Comparison of ENCODE assay signal across 31 cellular contexts in genomic region chr6:122145741-122146240, GRCh38.
"Had no signal": no experiment of that assay in that cellular context is flagged by ENCODE, and none has a peak within 500 bp of the region (broad histone marks: within the 10 kb centered on the region; RNA-seq: fewer than 3 reads in every experiment).

No MANE protein-coding gene starts in this region.

- H3K4me1 Mint-ChIP-seq: immature natural killer cell; memory B cell; naive B cell; stimulated activated memory B cell treated with anti-CD40 and anti-IgM and Interleukin-4, amounts not matched to agents 10 μg/mL and 1 μg/mL and 100 μg/mL, for 72 hours had no signal

- ATAC-seq: esophagus mucosa; left colon; mucosa of descending colon; natural killer cell treated with Interleukin-12 subunit alpha and Interleukin-12 subunit beta and Interleukin-15 and Interleukin-18, amount 100 ng/mL, for 72 hours; pancreas; sciatic nerve; stimulated activated memory B cell treated with anti-CD40 and anti-IgM and Interleukin-4, amounts not matched to agents 10 μg/mL and 1 μg/mL and 100 μg/mL, for 72 hours; stimulated activated naive CD8-positive, alpha-beta T cell treated with anti-CD3 and anti-CD28 coated beads, Interleukin-15, Interleukin-2, amounts not matched to agents 100 U/mL and 50 U/mL, for 24 hours had no signal

- H3K4me1 ChIP-seq: colonic mucosa, left ventricle myocardium inferior, pancreas, testis, tibial artery had no signal

- H3K36me3 Mint-ChIP-seq: immature natural killer cell; memory B cell; mesothelial cell of epicardium; naive B cell; natural killer cell treated with Interleukin-12 subunit alpha and Interleukin-12 subunit beta and Interleukin-15 and Interleukin-18, amount 100 ng/mL, for 72 hours; stimulated activated memory B cell treated with anti-CD40 and anti-IgM and Interleukin-4, amounts not matched to agents 10 μg/mL and 1 μg/mL and 100 μg/mL, for 72 hours; type B pancreatic cell had no signal

- H3K9me3 Mint-ChIP-seq: dendritic cell treated with granulocyte-macrophage colony-stimulating factor and Interleukin-4, amounts not matched to agents 40 ng/mL and 50 ng/mL, for 4 days; endodermal cell; memory B cell; mesothelial cell of epicardium; naive B cell; neural crest cell; stimulated activated memory B cell treated with anti-CD40 and anti-IgM and Interleukin-4, amounts not matched to agents 10 μg/mL and 1 μg/mL and 100 μg/mL, for 72 hours; type B pancreatic cell had no signal

- H3K4me3 Mint-ChIP-seq: dendritic cell treated with granulocyte-macrophage colony-stimulating factor and Interleukin-4, amounts not matched to agents 40 ng/mL and 50 ng/mL, for 4 days; endodermal cell; immature natural killer cell; memory B cell; mesothelial cell of epicardium; naive B cell; natural killer cell treated with Interleukin-12 subunit alpha and Interleukin-12 subunit beta and Interleukin-15 and Interleukin-18, amount 100 ng/mL, for 72 hours; neural crest cell; stimulated activated memory B cell treated with anti-CD40 and anti-IgM and Interleukin-4, amounts not matched to agents 10 μg/mL and 1 μg/mL and 100 μg/mL, for 72 hours; type B pancreatic cell had no signal

- H3K9me3 ChIP-seq: colonic mucosa, left ventricle myocardium inferior, mucosa of descending colon, neutrophil, pancreas, testis, tibial artery had no signal

- DNase-seq: colonic mucosa; effector CD8-positive, alpha-beta T cell; endodermal cell; hypothalamus; immature natural killer cell; islet precursor cell; kidney glomerular epithelial cell; left colon; left ventricle myocardium inferior; mucosa of descending colon; naive B cell; pancreas; stimulated activated CD4-positive, alpha-beta T cell treated with anti-CD3 and anti-CD28 coated beads, Interleukin-2, amount 100 ng/mL, for 24 hours; stimulated activated CD4-positive, alpha-beta T cell treated with anti-CD3 and anti-CD28 coated beads, Interleukin-4, amount 100 ng/mL, for 24 hours; stimulated activated naive CD8-positive, alpha-beta T cell treated with anti-CD3 and anti-CD28 coated beads, Interleukin-15, Interleukin-2, amounts not matched to agents 100 U/mL and 50 U/mL, for 24 hours; substantia nigra; testis; tibial artery had no signal

- H3K27ac ChIP-seq: colonic mucosa, epithelial cell of prostate, left ventricle myocardium inferior, neutrophil, pancreas, testis, tibial artery had no signal

- H3K27me3 ChIP-seq: colonic mucosa, neutrophil, pancreas, testis, tibial artery had no signal

- H3K36me3 ChIP-seq: colonic mucosa, left ventricle myocardium inferior, neutrophil, pancreas, tibial artery had no signal

- H3K4me3 ChIP-seq: colonic mucosa, left ventricle myocardium inferior, lung, mucosa of descending colon, pancreas, testis, tibial artery had no signal

- FAIRE-seq: frontal cortex, pancreas had no signal

- H3K27ac Mint-ChIP-seq: dendritic cell treated with granulocyte-macrophage colony-stimulating factor and Interleukin-4, amounts not matched to agents 40 ng/mL and 50 ng/mL, for 4 days; endodermal cell; immature natural killer cell; memory B cell; mesothelial cell of epicardium; naive B cell; natural killer cell treated with Interleukin-12 subunit alpha and Interleukin-12 subunit beta and Interleukin-15 and Interleukin-18, amount 100 ng/mL, for 72 hours; stimulated activated memory B cell treated with anti-CD40 and anti-IgM and Interleukin-4, amounts not matched to agents 10 μg/mL and 1 μg/mL and 100 μg/mL, for 72 hours; type B pancreatic cell had no signal

- H3K27me3 Mint-ChIP-seq: dendritic cell treated with granulocyte-macrophage colony-stimulating factor and Interleukin-4, amounts not matched to agents 40 ng/mL and 50 ng/mL, for 4 days; memory B cell; naive B cell; natural killer cell treated with Interleukin-12 subunit alpha and Interleukin-12 subunit beta and Interleukin-15 and Interleukin-18, amount 100 ng/mL, for 72 hours; stimulated activated memory B cell treated with anti-CD40 and anti-IgM and Interleukin-4, amounts not matched to agents 10 μg/mL and 1 μg/mL and 100 μg/mL, for 72 hours; type B pancreatic cell had no signal
